ENCODE assay signal across 8 cellular contexts in the genomic region with DNA sequence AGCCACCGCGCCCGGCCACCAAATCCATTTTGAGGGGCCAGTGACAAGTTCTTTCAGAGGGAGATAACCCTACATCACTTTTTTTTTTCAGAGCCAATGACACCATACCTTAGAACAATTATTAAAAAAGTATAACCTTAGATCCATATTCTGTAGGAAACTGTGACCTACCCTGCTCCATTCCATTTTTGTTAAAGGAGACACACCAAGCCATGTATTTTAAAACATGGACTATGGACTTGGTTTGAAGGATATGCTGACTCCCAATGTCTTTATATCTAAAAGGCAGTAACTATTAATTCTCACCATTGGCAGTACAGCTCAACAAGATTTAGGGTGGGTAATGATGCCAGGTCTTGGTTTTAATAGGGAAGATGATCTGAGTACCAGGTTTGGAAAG. TPM values are rescaled to one million over a fixed set of nuclear protein-coding genes. Genes with fewer than 3 reads are reported as not detected.
DNase-seq lines count a peak whose midpoint lies in the region; ATAC-seq and TF ChIP-seq lines count a peak whose summit lies in the region.

No MANE protein-coding gene starts in this region.

- H3K4me1 ChIP-seq in psoas muscle: peaks cover 36% of the 10 kb centered on the region

- H3K4me3 ChIP-seq in GM06990 (replicated peaks; ENCODE audit: low read depth, low read length): peak overlapping the region; percentile 94
- peak overlapping the region; percentile 84 for H3K4me3 ChIP-seq in SK-N-MC
- peak overlapping the region; percentile 75 for H3K4me3 ChIP-seq in fibroblast of pulmonary artery (replicated peaks; ENCODE audit: low read depth, low read length)
- peak overlapping the region; percentile 83 for H3K4me3 ChIP-seq in psoas muscle

- H3K27ac ChIP-seq in SK-N-MC: no peak overlapping the region
- H3K27ac ChIP-seq in psoas muscle: peak overlapping the region; percentile 93

- ATAC-seq in psoas muscle (no peak), HG02938 (IDR thresholded peaks at IDR 0.05; ENCODE audit: unreplicated experiment) (no peak)

- TF ChIP-seq CTCF in GM06990 (IDR thresholded peaks at IDR 0.05; ENCODE audit: insufficient read depth, low read length, poor library complexity, severe bottlenecking): no peak
- TF ChIP-seq CTCF in fibroblast of pulmonary artery (IDR thresholded peaks at IDR 0.05; ENCODE audit: low read length, missing control alignments): no peak
- no peak for TF ChIP-seq CTCF in psoas muscle (IDR thresholded peaks at IDR 0.05)

- H3K9ac ChIP-seq in SK-N-MC (ENCODE audit: insufficient read length): peak overlapping the region; percentile 91

- no peaks in the 10 kb centered on the region for H3K27me3 ChIP-seq in GM06990 (replicated peaks; ENCODE audit: control insufficient read depth, insufficient read depth, low read length)
- no peaks in the 10 kb centered on the region for H3K27me3 ChIP-seq in psoas muscle (ENCODE audit: insufficient read depth in 3 of 3, low read length in 2 of 3)

- H3K9me3 ChIP-seq in SK-N-MC (ENCODE audit: low read depth, low read length) (no peaks in the 10 kb centered on the region), psoas muscle (no peaks in the 10 kb centered on the region)

- intact Hi-C loops in psoas muscle (cut with DNase I): no loop called here

- DNase-seq in GM06990 (ENCODE audit: extremely low read depth, insufficient read length) (no peak), SK-N-MC (ENCODE audit: low read depth, low spot score) (no peak), fibroblast of pulmonary artery (ENCODE audit: low read depth) (no peak), psoas muscle (no peak), OCI-M1 (lab: John Stamatoyannopoulos, UW) (no peak), NCI-H526 treated with DMSO at 0.1 percent for 48 hours (lab: John Stamatoyannopoulos, UW) (no peak)
- DNase-seq in stimulated activated CD8-positive, alpha-beta memory T cell treated with anti-CD3 and anti-CD28 coated beads, Interleukin-4, amount 100 ng/mL, for 48 hours: no peak

- H3K36me3 ChIP-seq in GM06990 (ENCODE audit: control insufficient read depth, insufficient read depth, low read length) (peaks cover 13% of the 10 kb centered on the region), SK-N-MC (ENCODE audit: insufficient read depth, low read length) (peaks cover 22% of the 10 kb centered on the region), psoas muscle (ENCODE audit: insufficient read depth in 1 of 2, low read depth in 1 of 2) (peaks cover 0 to 43% of the 10 kb centered on the region in 2 donors)

- WGBS in psoas muscle, 3 donors: 96 to 97% (median 97%) methylated on average over 3 of the region's 3 CpGs

RNA-seq across cellular contexts. Expression of a gene that starts 1.1 kb away (rescaled TPM):
- total RNA-seq in psoas muscle: 10 to 100 TPM; 48.7 to 64.8 (median 58.1) TPM
- polyA plus RNA-seq in psoas muscle: 100 to 1,000 TPM in 1 of 3 donors, 10 to 100 TPM in 2; 70.1 to 117 (median 81.1) TPM

RNA-seq across cellular contexts. Expression of a gene that starts 13.6 kb away (rescaled TPM):
- total RNA-seq in psoas muscle: 10 to 100 TPM; 10.0 to 13.5 (median 11.8) TPM
- 10 to 100 TPM in 2 of 3 donors, 1 to 10 TPM in 1; 7.1 to 11.7 (median 11.4) TPM for polyA plus RNA-seq in psoas muscle

RNA-seq across cellular contexts. Expression of a gene that starts 21.2 kb away (rescaled TPM):
- total RNA-seq in psoas muscle: 1 to 10 TPM; 4.2 to 7.9 (median 6.0) TPM
- polyA plus RNA-seq in psoas muscle: 1 to 10 TPM; 3.4 to 7.4 (median 5.0) TPM

RNA-seq across cellular contexts. Expression of a gene that starts 23.8 kb away (rescaled TPM):
- total RNA-seq in psoas muscle: 10 to 100 TPM in 3 of 4 donors, 1 to 10 TPM in 1; 8.8 to 22.5 (median 11.6) TPM
- polyA plus RNA-seq in psoas muscle: 10 to 100 TPM; 11.6 to 26.1 (median 20.5) TPM

RNA-seq across cellular contexts. Expression of a gene that starts 27.8 kb away (rescaled TPM):
- total RNA-seq in psoas muscle: 10 to 100 TPM; 28.8 to 55.0 (median 44.2) TPM
- 10 to 100 TPM; 17.1 to 39.3 (median 18.1) TPM for polyA plus RNA-seq in psoas muscle
